8 cellular contexts compared by ENCODE assay signal in the genomic region with DNA sequence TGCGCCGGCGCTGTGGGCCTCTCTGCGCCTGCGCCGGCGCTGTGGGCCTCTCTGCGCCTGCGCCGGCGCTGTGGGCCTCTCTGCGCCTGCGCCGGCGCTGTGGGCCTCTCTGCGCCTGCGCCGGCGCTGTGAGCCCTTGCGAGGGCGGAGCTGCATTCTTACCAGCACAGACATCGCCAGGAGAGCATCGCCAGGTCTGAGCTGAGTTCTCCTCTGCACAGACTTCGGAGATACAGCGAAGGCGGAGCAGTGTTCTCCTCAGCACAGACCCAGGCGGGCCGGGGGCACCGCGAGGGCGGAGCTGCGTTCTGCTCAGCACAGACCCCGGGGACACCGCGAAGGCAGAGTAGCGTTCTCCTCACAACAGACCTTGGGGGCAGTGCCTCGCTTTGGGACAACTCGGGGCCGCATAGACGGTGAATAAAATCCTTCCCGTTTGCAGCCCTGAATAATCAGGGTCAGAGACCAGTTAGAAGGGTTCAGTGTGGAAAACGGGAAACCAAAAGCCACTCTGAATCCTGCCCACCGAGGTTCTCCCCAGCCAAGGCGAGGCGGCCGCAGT.
DNase-seq lines count a peak whose midpoint lies in the region; ATAC-seq and FAIRE-seq lines count a peak whose summit lies in the region.
"Not testable (repeated sequence)": the region's sequence is repeated elsewhere in the genome, so short reads cannot be mapped to it uniquely, and the experiment has no call there.

No MANE protein-coding gene starts in this region.

- POLR2A ChIA-PET in T-cell (lab: Charles Lee) = not testable (repeated sequence)

- H3K4me1 ChIP-seq in skeletal muscle satellite cell (ENCODE audit: control insufficient read depth, insufficient read depth, low read length) = not testable (repeated sequence)

- H3K27ac Mint-ChIP-seq in T-cell = peak overlapping the region in 1 of 2 donors; percentile 39
- H3K27ac Mint-ChIP-seq in activated T-helper 2 cell treated with anti-CD3 and anti-CD28 coated beads, Interferon-gamma antibody, Interleukin-2, Interleukin-4, amounts not matched to agents 10 μg/mL and 5 μg/mL and 100 μg/mL, durations not matched to agents 14 hours and 24 hours and 36 hours = not testable (repeated sequence)

- H3K4me2 ChIP-seq in skeletal muscle satellite cell (ENCODE audit: low read length) = not testable (repeated sequence)

- H3K27me3 ChIP-seq in skeletal muscle satellite cell (ENCODE audit: control insufficient read depth, insufficient read depth, low read length) = not testable (repeated sequence)

- not testable (repeated sequence) for ATAC-seq in T-cell (replicated peaks in 1 of 4)

- CTCF ChIA-PET in T-cell (lab: Charles Lee) = not testable (repeated sequence)

- H3K4me3 ChIP-seq in iPS-11a (ENCODE audit: low read depth, low read length) (peak overlapping the region; percentile 13), skeletal muscle satellite cell (ENCODE audit: low read length) (peak overlapping the region; percentile 57)

- FAIRE-seq in urothelium cell line (lab: Jason Lieb, UNC) = not testable (repeated sequence)

- not testable (repeated sequence) for H3K9me3 Mint-ChIP-seq in T-cell
- H3K9me3 Mint-ChIP-seq in activated T-helper 2 cell treated with anti-CD3 and anti-CD28 coated beads, Interferon-gamma antibody, Interleukin-2, Interleukin-4, amounts not matched to agents 10 μg/mL and 5 μg/mL and 100 μg/mL, durations not matched to agents 14 hours and 24 hours and 36 hours = peaks cover 25% of the 10 kb centered on the region

- intact Hi-C loops in activated T-helper 2 cell treated with anti-CD3 and anti-CD28 coated beads, Interferon-gamma antibody, Interleukin-2, Interleukin-4, amounts not matched to agents 10 μg/mL and 5 μg/mL and 100 μg/mL, durations not matched to agents 14 hours and 24 hours and 36 hours (cut with micrococcal nuclease) = not testable (repeated sequence)

- peak; percentile 81 for DNase-seq in Daoy (ENCODE audit: low read depth)
- peak; percentile 17 for DNase-seq in H4 (ENCODE audit: low spot score)
- peak in 14 of 34 experiments; percentile 4 to 40 (median 14) for DNase-seq in T-cell
- not testable (repeated sequence) for DNase-seq in activated T-helper 2 cell treated with anti-CD3 and anti-CD28 coated beads, Interferon-gamma antibody, Interleukin-2, Interleukin-4, amounts not matched to agents 10 μg/mL and 5 μg/mL and 100 μg/mL, durations not matched to agents 14 hours and 24 hours and 36 hours (ENCODE audit: low spot score)
- DNase-seq in cerebellar cortex (ENCODE audit: low spot score) = peak; percentile 12
- DNase-seq in urothelium cell line (ENCODE audit: low spot score) = peak; percentile 81

- H3K9me3 ChIP-seq in skeletal muscle satellite cell (replicated peaks; ENCODE audit: low read length) = not testable (repeated sequence)

- H3K9ac ChIP-seq in skeletal muscle satellite cell (ENCODE audit: low read depth, low read length) = not testable (repeated sequence)

- H3K27me3 Mint-ChIP-seq in T-cell; activated T-helper 2 cell treated with anti-CD3 and anti-CD28 coated beads, Interferon-gamma antibody, Interleukin-2, Interleukin-4, amounts not matched to agents 10 μg/mL and 5 μg/mL and 100 μg/mL, durations not matched to agents 14 hours and 24 hours and 36 hours (ENCODE audit: low read depth): not testable (repeated sequence)

- not testable (repeated sequence) for H3K36me3 Mint-ChIP-seq in T-cell; activated T-helper 2 cell treated with anti-CD3 and anti-CD28 coated beads, Interferon-gamma antibody, Interleukin-2, Interleukin-4, amounts not matched to agents 10 μg/mL and 5 μg/mL and 100 μg/mL, durations not matched to agents 14 hours and 24 hours and 36 hours (ENCODE audit: low read depth)

- not testable (repeated sequence) for H3K4me1 Mint-ChIP-seq in T-cell; activated T-helper 2 cell treated with anti-CD3 and anti-CD28 coated beads, Interferon-gamma antibody, Interleukin-2, Interleukin-4, amounts not matched to agents 10 μg/mL and 5 μg/mL and 100 μg/mL, durations not matched to agents 14 hours and 24 hours and 36 hours (ENCODE audit: low read depth)

- H3K36me3 ChIP-seq in skeletal muscle satellite cell (ENCODE audit: insufficient read depth, low read length) = not testable (repeated sequence)

- peak overlapping the region in 2 of 3 donors; percentile 57 to 82 for H3K4me3 Mint-ChIP-seq in T-cell
- peak overlapping the region; percentile 33 for H3K4me3 Mint-ChIP-seq in activated T-helper 2 cell treated with anti-CD3 and anti-CD28 coated beads, Interferon-gamma antibody, Interleukin-2, Interleukin-4, amounts not matched to agents 10 μg/mL and 5 μg/mL and 100 μg/mL, durations not matched to agents 14 hours and 24 hours and 36 hours (ENCODE audit: low read depth)
